Comparison of ENCODE assay signal across 16 cellular contexts in genomic region chr5:180344393-180344999, GRCh38.
"Had no signal": no experiment of that assay in that cellular context is flagged by ENCODE, and none has a peak within 500 bp of the region (broad histone marks: within the 10 kb centered on the region; RNA-seq: fewer than 3 reads in every experiment).

No MANE protein-coding gene starts in this region.

- H3K27ac Mint-ChIP-seq: activated naive CD8-positive, alpha-beta T cell treated with anti-CD3 and anti-CD28 coated beads, Interleukin-2, amount 50 U/mL, for 24 hours; activated T-helper 17 cell treated with anti-CD3 and anti-CD28 coated beads, Interleukin-2, amount 50 U/mL, for 72 hours; mesothelial cell of epicardium had no signal

- H3K4me1 Mint-ChIP-seq: activated naive CD8-positive, alpha-beta T cell treated with anti-CD3 and anti-CD28 coated beads, Interleukin-2, amount 50 U/mL, for 24 hours; activated T-helper 17 cell treated with anti-CD3 and anti-CD28 coated beads, Interleukin-2, amount 50 U/mL, for 72 hours had no signal

- H3K36me3 ChIP-seq: cardiac muscle cell, esophagus muscularis mucosa, ovary, stomach, thoracic aorta had no signal

- H3K4me3 ChIP-seq: cardiac muscle cell, esophagus muscularis mucosa, lung, ovary, stomach, thoracic aorta had no signal

- H3K27me3 ChIP-seq: cardiac muscle cell, esophagus muscularis mucosa, ovary had no signal

- H3K27ac ChIP-seq: cardiac muscle cell, ovary, stomach, thoracic aorta had no signal

- H3K9me3 ChIP-seq: esophagus muscularis mucosa, ovary, stomach, thoracic aorta had no signal

- DNase-seq: activated CD4-positive, alpha-beta T cell treated with anti-CD3 and anti-CD28 coated beads, Interleukin-2, amount 50 U/mL, for 1 hour; activated naive CD4-positive, alpha-beta T cell treated with Interleukin-2 at 50 U/mL for 16 hours; activated naive CD8-positive, alpha-beta T cell treated with anti-CD3 and anti-CD28 coated beads, Interleukin-2, amount 50 U/mL, for 24 hours; activated T-cell treated with anti-CD3 and anti-CD28 coated beads for 4 hours; hippocampal formation; stimulated activated CD4-positive, alpha-beta T cell treated with anti-CD3 and anti-CD28 coated beads, Interleukin-12 subunit alpha, Interleukin-12 subunit beta, amount 100 ng/mL, for 4 hours; stimulated activated CD4-positive, alpha-beta T cell treated with anti-CD3 and anti-CD28 coated beads, Interleukin-2, amount 100 ng/mL, for 24 hours; stomach had no signal

- H3K36me3 Mint-ChIP-seq: mesothelial cell of epicardium had no signal

- H3K9me3 Mint-ChIP-seq: activated naive CD8-positive, alpha-beta T cell treated with anti-CD3 and anti-CD28 coated beads, Interleukin-2, amount 50 U/mL, for 24 hours; activated T-helper 17 cell treated with anti-CD3 and anti-CD28 coated beads, Interleukin-2, amount 50 U/mL, for 72 hours; mesothelial cell of epicardium had no signal

- H3K4me3 Mint-ChIP-seq: activated naive CD8-positive, alpha-beta T cell treated with anti-CD3 and anti-CD28 coated beads, Interleukin-2, amount 50 U/mL, for 24 hours; activated T-helper 17 cell treated with anti-CD3 and anti-CD28 coated beads, Interleukin-2, amount 50 U/mL, for 72 hours; mesothelial cell of epicardium had no signal

- ATAC-seq: activated CD4-positive, CD25-positive, alpha-beta regulatory T cell treated with anti-CD3 and anti-CD28 coated beads, Interleukin-2, amount 50 U/mL, for 24 hours; activated naive CD8-positive, alpha-beta T cell treated with anti-CD3 and anti-CD28 coated beads, Interleukin-2, amount 50 U/mL, for 24 hours; activated T-helper 17 cell treated with anti-CD3 and anti-CD28 coated beads, Interleukin-2, amount 50 U/mL, for 72 hours had no signal
